In genomic region chr1:156705918-156706646, GRCh38 we compare ENCODE assay signal across 8 cellular contexts. TPM values are rescaled to one million over a fixed set of nuclear protein-coding genes. Genes with fewer than 3 reads are reported as not detected.
DNase-seq lines count a peak whose midpoint lies in the region; TF ChIP-seq lines count a peak whose summit lies in the region.

No MANE protein-coding gene starts in this region.

- 1% methylated on average over 45 of the region's 45 CpGs for WGBS in thymus

- no peaks in the 10 kb centered on the region for H3K9me3 ChIP-seq in thymus (ENCODE audit: control insufficient read depth)

- peaks cover 22% of the 10 kb centered on the region for H3K27me3 ChIP-seq in thymus (ENCODE audit: control insufficient read depth, insufficient read depth)

- no peaks in the 10 kb centered on the region for H3K36me3 ChIP-seq in thymus (ENCODE audit: control insufficient read depth, insufficient read depth)

- POLR2A ChIA-PET in HEK293T (lab: Yijun Ruan, JAX): interaction anchor here (0.5 to 9.5 kb wide), 14 partner anchors 11 to 108 kb away, joined by 3 to 120 read pairs (median 4); partner anchors contain the start of genes HDGF, ISG20L2, METTL25B and MRPL24

- H3K27ac ChIP-seq in thymus (ENCODE audit: low read depth): peak overlapping the region; percentile 50

- H3K4me1 ChIP-seq in thymus (ENCODE audit: control insufficient read depth, insufficient read depth, low read length): peaks cover 14% of the 10 kb centered on the region

- CTCF ChIA-PET in HEK293T (lab: Yijun Ruan, JAX): interaction anchor here (0.6 to 20.6 kb wide), 21 partner anchors 8 to 477 kb away, joined by 3 to 429 read pairs (median 4); partner anchors contain the start of genes HAPLN2, ISG20L2, METTL25B and NES

- TF ChIP-seq CTCF in AG09319 (IDR thresholded peaks at IDR 0.05; ENCODE audit: low read depth, low read length): peak; percentile 81
- TF ChIP-seq CTCF in fibroblast of pulmonary artery (IDR thresholded peaks at IDR 0.05; ENCODE audit: low read length, missing control alignments): peak; percentile 57

- DNase-seq in AG09319 (ENCODE audit: extremely low read depth, low read depth) (no peak), HEK293T (ENCODE audit: extremely low spot score) (peak; percentile 87), OCI-M1 (lab: John Stamatoyannopoulos, UW) (peak; percentile 79), fibroblast of pulmonary artery (ENCODE audit: low read depth) (no peak), nucleus accumbens (lab: John Stamatoyannopoulos, UW) (peak in 39 of 56 donors; percentile 10 to 82 (median 36)), cerebellar nuclear complex (lab: John Stamatoyannopoulos, UW) (no peak)
- DNase-seq in activated T-helper 9 cell treated with anti-CD3 and anti-CD28 coated beads, Interleukin-2, amount 50 U/mL, for 16 hours (ENCODE audit: low read depth): peak; percentile 64

- H3K4me3 ChIP-seq in fibroblast of pulmonary artery (replicated peaks; ENCODE audit: low read depth, low read length) (peak overlapping the region; percentile 23), thymus (ENCODE audit: low read length) (peak overlapping the region; percentile 43)

TF ChIP-seq in HEK293T, 16 proteins besides CTCF, POLR2A, EP300 and RAD21:
- TF ChIP-seq FOXM1 (IDR thresholded peaks at IDR 0.05; ENCODE audit: borderline replicate concordance): peak; percentile 96
- TF ChIP-seq, protein P1, sequence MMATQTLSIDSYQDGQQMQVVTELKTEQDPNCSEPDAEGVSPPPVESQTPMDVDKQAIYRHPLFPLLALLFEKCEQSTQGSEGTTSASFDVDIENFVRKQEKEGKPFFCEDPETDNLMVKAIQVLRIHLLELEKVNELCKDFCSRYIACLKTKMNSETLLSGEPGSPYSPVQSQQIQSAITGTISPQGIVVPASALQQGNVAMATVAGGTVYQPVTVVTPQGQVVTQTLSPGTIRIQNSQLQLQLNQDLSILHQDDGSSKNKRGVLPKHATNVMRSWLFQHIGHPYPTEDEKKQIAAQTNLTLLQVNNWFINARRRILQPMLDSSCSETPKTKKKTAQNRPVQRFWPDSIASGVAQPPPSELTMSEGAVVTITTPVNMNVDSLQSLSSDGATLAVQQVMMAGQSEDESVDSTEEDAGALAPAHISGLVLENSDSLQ (IDR thresholded peaks at IDR 0.05): peak; percentile 47; the same call in 1 of the 2 replicates
- no peak for TF ChIP-seq FOXA1 (IDR thresholded peaks at IDR 0.05)
- TF ChIP-seq L3MBTL2 (conservative IDR thresholded peaks at IDR 0.05): peak; percentile 50
- TF ChIP-seq SP1 (IDR thresholded peaks at IDR 0.05): no peak
TF ChIP-seq in HEK293T: peak in this region for 3.

RNA-seq across cellular contexts. Expression of gene CRABP2, which starts 0.7 kb away (rescaled TPM):
- 75.0 TPM for polyA plus RNA-seq in thymus

RNA-seq across cellular contexts. Expression of gene METTL25B, which starts 22.2 kb away (rescaled TPM):
- 39.4 TPM for polyA plus RNA-seq in thymus

RNA-seq across cellular contexts. Expression of gene ISG20L2, which starts 22.5 kb away (rescaled TPM):
- 12.0 TPM for polyA plus RNA-seq in thymus

RNA-seq across cellular contexts. Expression of gene NES, which starts 28.9 kb away (rescaled TPM):
- 3.3 TPM for polyA plus RNA-seq in thymus

RNA-seq across cellular contexts. Expression of gene MRPL24, which starts 34.8 kb away (rescaled TPM):
- polyA plus RNA-seq in thymus: 59.0 TPM

Comparison
In these comparisons a context has a peak if more than half of its experiments do, and no peak if none do; other contexts are left out.
1. DNase-seq: peak in HEK293T (single experiment), OCI-M1 (single experiment), activated T-helper 9 cell treated with anti-CD3 and anti-CD28 coated beads, Interleukin-2, amount 50 U/mL, for 16 hours (single experiment) and nucleus accumbens (39 of 56); none in AG09319 (single experiment), fibroblast of pulmonary artery (single experiment) and cerebellar nuclear complex (0 of 2).